1 cellular context compared by ENCODE assay signal in genomic region chr18:43277164-43277600, GRCh38.
TF ChIP-seq lines count a peak whose summit lies in the region.

Gene SYT4 (minus strand): TSS chr18:43277490. CDS start chr18:43277281, 209 bp downstream.

TF ChIP-seq in HepG2, 621 proteins besides CTCF, POLR2A, EP300 and RAD21 (continued from another document):
- no peak for TF ChIP-seq KDM4B (CRISPR knock-in tag; IDR thresholded peaks at IDR 0.05)
- TF ChIP-seq KAT2B (IDR thresholded peaks at IDR 0.05; ENCODE audit: borderline replicate concordance, low read depth, low read length): no peak
- no peak for TF ChIP-seq ZMYM4 (CRISPR knock-in tag; IDR thresholded peaks at IDR 0.05)
- 0 out of 2 replicates have a peak, but pooled peaks have one; percentile 30 for TF ChIP-seq SMAD3 (CRISPR knock-in tag; IDR thresholded peaks at IDR 0.05)
- 0 out of 2 replicates have a peak, but pooled peaks have one; percentile 19 for TF ChIP-seq ZNF142 (CRISPR knock-in tag; IDR thresholded peaks at IDR 0.05)
